6 cellular contexts compared by ENCODE assay signal in genomic region chr2:138897274-138897673, GRCh38.
"Had no signal": no experiment of that assay in that cellular context is flagged by ENCODE, and none has a peak within 500 bp of the region (broad histone marks: within the 10 kb centered on the region; RNA-seq: fewer than 3 reads in every experiment).

No MANE protein-coding gene starts in this region.

- H2AFZ ChIP-seq: GM23338 had no signal

- H3K4me1 ChIP-seq: HAP-1 had no signal

- DNase-seq: H7, KBM-7 had no signal

- FAIRE-seq: HepG2, HTR-8/SVneo had no signal

- H3K4me3 ChIP-seq: GM23338, HAP-1 had no signal

- H3K36me3 ChIP-seq: HAP-1 had no signal

- H3K4me2 ChIP-seq: GM23338 had no signal

- H3K9me3 ChIP-seq: HAP-1 had no signal
